ENCODE assay signal across 17 cellular contexts in the genomic region with DNA sequence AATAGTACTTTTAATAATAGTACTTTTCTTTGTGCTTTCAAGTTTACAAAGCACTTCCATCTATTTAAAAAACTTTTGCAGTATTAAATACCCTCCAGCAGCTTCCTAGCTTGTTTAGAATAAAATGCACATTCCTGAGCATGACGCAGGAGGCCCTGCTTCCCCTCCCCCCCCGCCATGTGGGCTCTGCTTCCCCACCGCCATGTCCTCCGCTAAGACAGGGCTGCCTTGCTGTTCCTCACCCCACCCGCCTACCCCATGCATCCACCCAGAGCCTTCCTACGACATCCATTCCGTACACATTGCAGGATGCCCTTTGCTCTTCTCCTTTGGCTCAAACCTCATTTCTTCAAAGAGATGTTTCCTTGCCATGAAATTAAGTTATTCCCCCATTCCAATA.
DNase-seq lines count a peak whose midpoint lies in the region; ATAC-seq and TF ChIP-seq lines count a peak whose summit lies in the region.
"Had no signal": no experiment of that assay in that cellular context is flagged by ENCODE, and none has a peak within 500 bp of the region (broad histone marks: within the 10 kb centered on the region; RNA-seq: fewer than 3 reads in every experiment).

No MANE protein-coding gene starts in this region.

- peaks cover 16% of the 10 kb centered on the region for H3K27me3 Mint-ChIP-seq in progenitor cell of endocrine pancreas

- CTCF ChIA-PET in IMR-90 (lab: Yijun Ruan, JAX), result interaction anchor here (0.6 kb wide), 1 partner anchor 23 kb away, joined by 3 read pairs; no protein-coding TSS in a partner anchor
- CTCF ChIA-PET in GM10248 (lab: Yijun Ruan, JAX), result no interaction called here

- no peak for TF ChIP-seq POLR2A in IMR-90 (IDR thresholded peaks at IDR 0.05; ENCODE audit: low read depth, low read length)

- H3K27me3 ChIP-seq in IMR-90 (ENCODE audit: control insufficient read depth, insufficient read depth, low read length), result no peaks in the 10 kb centered on the region

- no peak overlapping the region for H3K4me3 ChIP-seq in IMR-90 (ENCODE audit: insufficient read depth, low read depth, low read length)
- H3K4me3 ChIP-seq: GM12878, GM23248 had no signal

- peak overlapping the region; percentile 90 for H2BK120ac ChIP-seq in IMR-90 (ENCODE audit: low read depth, low read length)

- dilution Hi-C loops in IMR-90 (cut with HindIII; ENCODE audit: low sequenced_read_pairs, unreplicated experiment), result no loop called here

- no peak overlapping the region for H3K9ac ChIP-seq in IMR-90 (ENCODE audit: low read depth, low read length)
- H3K9ac ChIP-seq: GM23248 had no signal

- H3K4me1 ChIP-seq in IMR-90 (ENCODE audit: control insufficient read depth, insufficient read depth, low read length), result peaks cover 8% of the 10 kb centered on the region

- no peak overlapping the region for H3K56ac ChIP-seq in IMR-90 (ENCODE audit: extremely low read depth, insufficient read depth, low read length)

- peak overlapping the region; percentile 92 for H3K18ac ChIP-seq in IMR-90 (ENCODE audit: low read depth, low read length)

- no peaks in the 10 kb centered on the region for H3K36me3 Mint-ChIP-seq in progenitor cell of endocrine pancreas (ENCODE audit: insufficient read depth)
- H3K36me3 Mint-ChIP-seq: CD4-positive, alpha-beta memory T cell had no signal

- H3K27ac Mint-ChIP-seq in progenitor cell of endocrine pancreas, result peak overlapping the region; percentile 49
- H3K27ac Mint-ChIP-seq: CD4-positive, alpha-beta memory T cell had no signal

- peak overlapping the region; percentile 84 for H3K4ac ChIP-seq in IMR-90 (ENCODE audit: low read depth, low read length)

- H3K9me3 Mint-ChIP-seq in progenitor cell of endocrine pancreas (ENCODE audit: low read depth), result peaks cover 5% of the 10 kb centered on the region

- TF ChIP-seq CTCF in IMR-90 (conservative IDR thresholded peaks at IDR 0.05; ENCODE audit: low read depth, low read length) (no peak), progenitor cell of endocrine pancreas (IDR thresholded peaks at IDR 0.05; ENCODE audit: unreplicated experiment) (no peak), GM10248 (IDR thresholded peaks at IDR 0.05; ENCODE audit: control extremely low read depth, extremely low read depth, low read depth, missing control alignments) (no peak)

- peak; percentile 75 for ATAC-seq in IMR-90 (ENCODE audit: low read depth)
- ATAC-seq: GM12878 had no signal

- H3K4me2 ChIP-seq in IMR-90 (ENCODE audit: low read depth, low read length), result no peak overlapping the region

- in situ Hi-C loops in IMR-90 (cut with MboI; ENCODE audit: low sequenced_read_pairs), result no loop called here

- H3K14ac ChIP-seq in IMR-90 (replicated peaks; ENCODE audit: low read depth, low read length), result peak overlapping the region; percentile 74; the same call in 1 of the 2 replicates

- peaks cover 7% of the 10 kb centered on the region for H3K9me1 ChIP-seq in IMR-90 (ENCODE audit: insufficient read depth, low read length)

- peak; percentile 56 for DNase-seq in IMR-90
- DNase-seq in islet precursor cell, result peak; percentile 55
- DNase-seq in progenitor cell of endocrine pancreas (ENCODE audit: low spot score, unreplicated experiment), result no peak
- no peak for DNase-seq in SHP77 treated with DMSO at 0.1 percent for 48 hours (lab: John Stamatoyannopoulos, UW)
- no peak for DNase-seq in NCI-H748 (lab: John Stamatoyannopoulos, UW; ENCODE audit: unreplicated experiment)
- DNase-seq in GM10248 (ENCODE audit: extremely low spot score), result no peak
- DNase-seq: C1 segment of cervical spinal cord; Calu3; CD4-positive, alpha-beta memory T cell; COR-L47; DMS153; DND-41; EL; GM23248; H7; HCEC 1CT had no signal

- H3K4me3 Mint-ChIP-seq in progenitor cell of endocrine pancreas (ENCODE audit: low read depth), result no peak overlapping the region
- H3K4me3 Mint-ChIP-seq: CD4-positive, alpha-beta memory T cell had no signal

- H3K27ac ChIP-seq in IMR-90 (ENCODE audit: insufficient read depth, low read length), result no peak overlapping the region
- H3K27ac ChIP-seq: GM23248 had no signal

- peak overlapping the region; percentile 73; the same call in 1 of the 2 replicates for H4K5ac ChIP-seq in IMR-90 (ENCODE audit: low read depth, low read length)

- 39% methylated on average over 3 of the region's 7 CpGs; no CpG with 5 or more reads in 1 of the 2 experiments for WGBS in IMR-90 (ENCODE audit: extremely low coverage in 2 of 2, insufficient read length in 1 of 2), 2 experiments

- H3K9me3 ChIP-seq in IMR-90 (ENCODE audit: control insufficient read depth, insufficient read depth, low read length), result no peaks in the 10 kb centered on the region

- H3K79me1 ChIP-seq in IMR-90 (ENCODE audit: low read depth in 1 of 2, low read length in 2 of 2), result no peaks in the 10 kb centered on the region

- H2AK5ac ChIP-seq in IMR-90 (ENCODE audit: low read depth, low read length), result no peak overlapping the region

- no peaks in the 10 kb centered on the region for H4K20me1 ChIP-seq in IMR-90 (ENCODE audit: insufficient read depth, low read length)

- POLR2A ChIA-PET in IMR-90 (lab: Charles Lee; ENCODE audit: unreplicated experiment), result interaction anchor here (0.5 kb wide), 1 partner anchor 107 kb away, joined by 4 read pairs; no protein-coding TSS in a partner anchor
- POLR2A ChIA-PET in GM10248 (lab: Yijun Ruan, JAX), result no interaction called here

- intact Hi-C loops in IMR-90 (cut with micrococcal nuclease), result no loop called here

- H2BK5ac ChIP-seq in IMR-90 (ENCODE audit: low read depth, low read length, poor library complexity, severe bottlenecking), result no peak overlapping the region

- H4K91ac ChIP-seq in IMR-90 (ENCODE audit: insufficient read depth, low read depth, low read length), result peak overlapping the region; percentile 87

- H3K36me3 ChIP-seq in IMR-90 (ENCODE audit: control insufficient read depth, insufficient read depth, low read length), result no peaks in the 10 kb centered on the region

- H2BK15ac ChIP-seq in IMR-90 (ENCODE audit: low read depth, low read length), result no peak overlapping the region

- peak overlapping the region in 1 of 2 experiments; percentile 81; a peak in 3 of 4 replicates for H4K8ac ChIP-seq in IMR-90 (ENCODE audit: low read depth in 2 of 2, low read length in 2 of 2)

- H2AK9ac ChIP-seq in IMR-90 (replicated peaks; ENCODE audit: low read depth, low read length, poor library complexity), result no peak overlapping the region

- peaks cover 14% of the 10 kb centered on the region for H3K4me1 Mint-ChIP-seq in progenitor cell of endocrine pancreas (ENCODE audit: low read depth)
- H3K4me1 Mint-ChIP-seq: CD4-positive, alpha-beta memory T cell had no signal

- TF ChIP-seq RAD21 in IMR-90 (IDR thresholded peaks at IDR 0.05; ENCODE audit: low read length), result no peak

- peak overlapping the region; percentile 53; the same call in 1 of the 2 replicates for H2BK20ac ChIP-seq in IMR-90 (ENCODE audit: low read depth, low read length)

- BruUV-seq in IMR-90 (replicated peaks; lab: Mats Ljungman, UMichigan), result no TSS peak

- H3K23ac ChIP-seq in IMR-90 (ENCODE audit: low read depth, low read length), result no peak overlapping the region

- H2AFZ ChIP-seq in IMR-90 (replicated peaks; ENCODE audit: low read length, poor library complexity), result peak overlapping the region; percentile 48
- H2AFZ ChIP-seq: GM23248 had no signal

TF ChIP-seq in IMR-90, 13 proteins besides CTCF, POLR2A, EP300 and RAD21:
- TF ChIP-seq BHLHE40 (IDR thresholded peaks at IDR 0.05; ENCODE audit: low read depth, low read length), result no peak
- no peak for TF ChIP-seq CEBPB (IDR thresholded peaks at IDR 0.05; ENCODE audit: low read depth, low read length)
- TF ChIP-seq NFE2L2 (IDR thresholded peaks at IDR 0.05; ENCODE audit: low read depth, low read length), result no peak
- TF ChIP-seq RFX5 (IDR thresholded peaks at IDR 0.05; ENCODE audit: low read depth, low read length), result no peak
- TF ChIP-seq ELK1 (IDR thresholded peaks at IDR 0.05; ENCODE audit: borderline replicate concordance, low read depth, low read length), result no peak
- TF ChIP-seq FOS (IDR thresholded peaks at IDR 0.05; ENCODE audit: low read depth, low read length), result no peak
- TF ChIP-seq MXI1 (IDR thresholded peaks at IDR 0.05; ENCODE audit: borderline replicate concordance, low read depth, low read length), result no peak
- no peak for TF ChIP-seq RCOR1 (IDR thresholded peaks at IDR 0.05; ENCODE audit: insufficient replicate concordance, low read length)
- TF ChIP-seq MAFK (IDR thresholded peaks at IDR 0.05; ENCODE audit: low read depth, low read length), result no peak
- no peak for TF ChIP-seq CHD1 (IDR thresholded peaks at IDR 0.05; ENCODE audit: low read depth, low read length)
- TF ChIP-seq MAZ (IDR thresholded peaks at IDR 0.05; ENCODE audit: borderline replicate concordance, low read depth, low read length), result no peak
- TF ChIP-seq USF2 (IDR thresholded peaks at IDR 0.05; ENCODE audit: low read depth, low read length), result no peak
- TF ChIP-seq SMC3 (IDR thresholded peaks at IDR 0.05; ENCODE audit: low read depth, low read length), result no peak

Comparison
In these comparisons a context has a peak if more than half of its experiments do, and no peak if none do; other contexts are left out.
1. DNase-seq: peak in IMR-90 (single experiment) and islet precursor cell (single experiment); none in progenitor cell of endocrine pancreas (single experiment), SHP77 treated with DMSO at 0.1 percent for 48 hours (single experiment), NCI-H748 (single experiment) and GM10248 (single experiment).